In the genomic region with DNA sequence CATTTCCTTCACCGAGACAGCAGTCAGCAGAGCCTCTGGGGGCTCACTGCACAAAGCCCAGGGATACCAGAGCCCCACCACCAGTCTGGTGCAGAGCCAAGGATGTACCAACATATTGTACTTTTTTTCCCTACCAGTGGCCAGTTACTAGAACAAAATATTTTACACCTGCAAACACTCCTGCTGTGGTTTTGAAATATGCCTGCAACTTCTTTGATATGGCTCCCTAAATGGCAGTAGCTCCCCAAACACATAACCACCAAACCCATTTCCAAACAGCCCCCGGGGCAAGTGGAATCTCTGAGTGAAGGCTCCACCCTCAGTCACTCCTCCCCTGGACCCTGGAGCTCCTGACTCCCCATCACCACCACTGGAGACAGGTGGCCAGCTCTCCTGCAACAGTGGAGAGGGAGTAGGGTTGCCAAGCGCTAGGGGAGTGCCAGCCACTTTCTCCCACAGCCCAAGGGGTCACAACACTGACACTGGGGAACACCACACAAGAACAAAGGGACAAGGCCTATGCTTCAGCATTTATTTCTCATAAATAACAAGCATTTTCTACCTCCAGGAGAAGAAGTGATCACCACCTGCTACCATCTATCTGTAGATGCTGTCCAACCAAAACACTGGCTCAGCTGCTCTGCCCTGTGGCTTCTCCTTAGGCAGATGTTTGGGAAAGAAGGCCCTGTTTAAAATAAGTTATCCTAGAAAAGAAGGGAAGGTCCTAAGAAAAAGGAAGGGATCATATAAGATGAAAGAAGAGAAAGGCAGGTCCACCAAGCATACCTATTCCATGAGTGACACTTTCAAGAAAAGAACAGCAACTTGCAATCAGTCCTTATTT, we compare ENCODE assay signal across 1 cellular context.
TF ChIP-seq lines count a peak whose summit lies in the region.

No MANE protein-coding gene starts in this region.

TF ChIP-seq in H1, 55 proteins besides CTCF, POLR2A, EP300 and RAD21:
- TF ChIP-seq CHD1 (IDR thresholded peaks at IDR 0.05; ENCODE audit: low read depth, low read length) = no peak
- no peak for TF ChIP-seq SUZ12 (IDR thresholded peaks at IDR 0.05; ENCODE audit: low read length)
- TF ChIP-seq RNF2 (IDR thresholded peaks at IDR 0.05; ENCODE audit: borderline replicate concordance, low read depth, low read length, missing control alignments, poor library complexity, severe bottlenecking) = no peak
- TF ChIP-seq POLR2AphosphoS5 (IDR thresholded peaks at IDR 0.05; ENCODE audit: low read depth, low read length) = no peak
- no peak for TF ChIP-seq HDAC2 (IDR thresholded peaks at IDR 0.05; ENCODE audit: borderline replicate concordance in 1 of 2, low read depth in 2 of 2, low read length in 2 of 2)
- TF ChIP-seq TBP (IDR thresholded peaks at IDR 0.05; ENCODE audit: low read depth, low read length) = no peak
- no peak for TF ChIP-seq SP1 (IDR thresholded peaks at IDR 0.05; ENCODE audit: low read depth, low read length)
